In the genomic region with DNA sequence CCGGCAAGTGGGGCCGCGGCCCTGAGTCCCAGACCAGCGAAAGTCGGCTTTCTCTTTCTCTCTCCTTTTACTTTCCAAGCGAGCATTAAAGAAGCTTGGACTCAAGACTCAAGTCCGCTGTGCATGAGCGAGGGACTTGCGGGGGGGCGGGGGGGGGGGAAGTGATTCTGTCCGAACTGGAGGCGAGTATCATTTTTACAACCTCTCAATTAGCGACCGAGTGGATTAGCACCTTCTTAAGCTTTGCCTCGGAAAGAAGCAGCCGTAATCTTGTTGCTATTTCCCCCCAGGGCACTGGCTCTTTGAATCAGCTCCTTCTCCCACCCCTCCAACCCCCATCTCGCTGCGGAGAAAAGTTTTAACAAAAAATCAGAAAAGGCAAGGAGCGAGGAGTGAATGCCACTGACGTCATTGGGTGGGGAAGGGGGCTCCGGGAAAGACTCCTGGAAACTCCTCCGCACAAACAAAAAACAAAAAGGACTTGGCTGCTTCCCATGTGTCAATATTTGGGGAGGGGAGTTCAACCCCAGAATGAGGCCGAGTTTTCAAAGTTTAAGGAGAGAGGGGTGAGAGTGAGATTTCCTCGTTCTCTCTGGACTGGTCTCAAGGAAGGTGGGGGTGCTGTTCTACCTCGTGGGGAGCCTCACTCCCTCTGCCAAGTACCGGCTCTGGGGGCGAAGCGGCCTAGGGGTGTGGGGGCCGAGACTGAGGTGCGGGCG, we compare ENCODE assay signal across 2 cellular contexts.
TF ChIP-seq lines count a peak whose summit lies in the region.

No MANE protein-coding gene starts in this region.

TF ChIP-seq in IMR-90, 13 proteins besides CTCF, POLR2A, EP300 and RAD21 (continued from another document):
- TF ChIP-seq FOS (IDR thresholded peaks at IDR 0.05; ENCODE audit: low read depth, low read length) = no peak
- TF ChIP-seq MAFK (IDR thresholded peaks at IDR 0.05; ENCODE audit: low read depth, low read length) = no peak
- no peak for TF ChIP-seq RCOR1 (IDR thresholded peaks at IDR 0.05; ENCODE audit: insufficient replicate concordance, low read length)
- no peak for TF ChIP-seq CHD1 (IDR thresholded peaks at IDR 0.05; ENCODE audit: low read depth, low read length)

TF ChIP-seq in neural cell, 6 proteins besides CTCF, POLR2A, EP300 and RAD21 (continued from another document):
- TF ChIP-seq TAF1 (IDR thresholded peaks at IDR 0.05; ENCODE audit: low read depth) (no peak), EZH2 (IDR thresholded peaks at IDR 0.05; ENCODE audit: borderline replicate concordance, insufficient read depth, low read length, poor library complexity, severe bottlenecking) (no peak)
- TF ChIP-seq, protein P1, sequence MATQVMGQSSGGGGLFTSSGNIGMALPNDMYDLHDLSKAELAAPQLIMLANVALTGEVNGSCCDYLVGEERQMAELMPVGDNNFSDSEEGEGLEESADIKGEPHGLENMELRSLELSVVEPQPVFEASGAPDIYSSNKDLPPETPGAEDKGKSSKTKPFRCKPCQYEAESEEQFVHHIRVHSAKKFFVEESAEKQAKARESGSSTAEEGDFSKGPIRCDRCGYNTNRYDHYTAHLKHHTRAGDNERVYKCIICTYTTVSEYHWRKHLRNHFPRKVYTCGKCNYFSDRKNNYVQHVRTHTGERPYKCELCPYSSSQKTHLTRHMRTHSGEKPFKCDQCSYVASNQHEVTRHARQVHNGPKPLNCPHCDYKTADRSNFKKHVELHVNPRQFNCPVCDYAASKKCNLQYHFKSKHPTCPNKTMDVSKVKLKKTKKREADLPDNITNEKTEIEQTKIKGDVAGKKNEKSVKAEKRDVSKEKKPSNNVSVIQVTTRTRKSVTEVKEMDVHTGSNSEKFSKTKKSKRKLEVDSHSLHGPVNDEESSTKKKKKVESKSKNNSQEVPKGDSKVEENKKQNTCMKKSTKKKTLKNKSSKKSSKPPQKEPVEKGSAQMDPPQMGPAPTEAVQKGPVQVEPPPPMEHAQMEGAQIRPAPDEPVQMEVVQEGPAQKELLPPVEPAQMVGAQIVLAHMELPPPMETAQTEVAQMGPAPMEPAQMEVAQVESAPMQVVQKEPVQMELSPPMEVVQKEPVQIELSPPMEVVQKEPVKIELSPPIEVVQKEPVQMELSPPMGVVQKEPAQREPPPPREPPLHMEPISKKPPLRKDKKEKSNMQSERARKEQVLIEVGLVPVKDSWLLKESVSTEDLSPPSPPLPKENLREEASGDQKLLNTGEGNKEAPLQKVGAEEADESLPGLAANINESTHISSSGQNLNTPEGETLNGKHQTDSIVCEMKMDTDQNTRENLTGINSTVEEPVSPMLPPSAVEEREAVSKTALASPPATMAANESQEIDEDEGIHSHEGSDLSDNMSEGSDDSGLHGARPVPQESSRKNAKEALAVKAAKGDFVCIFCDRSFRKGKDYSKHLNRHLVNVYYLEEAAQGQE (IDR thresholded peaks at IDR 0.05; ENCODE audit: borderline replicate concordance) = no peak
TF ChIP-seq in neural cell: peak in this region for 0.
